In the genomic region with DNA sequence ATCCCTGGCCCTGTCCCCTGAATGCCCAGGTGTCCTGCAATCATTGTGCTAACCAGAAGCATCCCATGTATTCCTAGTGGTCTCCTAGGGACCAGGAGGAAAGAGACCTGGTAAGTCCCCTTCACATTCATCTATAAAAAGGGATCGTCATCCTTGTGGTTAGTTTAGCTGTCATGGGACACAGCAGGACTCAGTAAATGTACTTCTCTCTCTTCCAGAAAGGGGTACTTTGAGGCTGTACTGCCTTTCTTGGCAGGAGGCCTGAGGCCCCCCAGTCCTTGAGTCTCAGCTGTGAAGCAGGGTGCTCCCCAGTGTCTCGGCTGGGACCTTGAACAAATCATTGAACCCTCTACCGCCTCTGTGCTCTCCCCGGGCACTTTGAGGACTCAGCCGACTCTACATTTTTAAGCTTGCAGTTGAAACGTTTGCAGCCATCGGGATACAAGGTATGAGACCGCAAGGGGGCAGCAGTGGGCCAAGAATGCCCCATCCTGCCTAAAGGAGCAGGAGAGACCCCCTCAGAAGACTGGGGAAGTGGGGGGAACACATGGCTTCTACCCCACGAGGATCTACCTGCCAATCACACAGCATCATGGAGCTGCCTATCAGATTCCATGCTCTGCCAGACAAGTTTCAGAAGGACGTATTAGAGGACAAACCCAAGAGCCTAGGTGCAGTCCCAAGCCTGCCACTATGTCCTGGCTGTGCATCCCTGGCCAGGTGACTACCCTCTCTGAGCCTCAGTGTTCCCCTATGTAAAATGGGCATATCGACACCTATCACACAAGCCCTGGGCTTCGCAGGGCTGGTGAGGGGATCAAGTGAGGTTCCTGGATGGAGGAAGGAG, we compare ENCODE assay signal across 8 cellular contexts. TPM values are rescaled to one million over a fixed set of nuclear protein-coding genes. Genes with fewer than 3 reads are reported as not detected.
DNase-seq lines count a peak whose midpoint lies in the region; ATAC-seq and TF ChIP-seq lines count a peak whose summit lies in the region.

No MANE protein-coding gene starts in this region.

- peaks cover 91% of the 10 kb centered on the region for H3K4me1 Mint-ChIP-seq in dendritic cell treated with granulocyte-macrophage colony-stimulating factor and Interleukin-4, amounts not matched to agents 40 ng/mL and 50 ng/mL, for 4 days (ENCODE audit: low read depth)
- peaks cover 24% of the 10 kb centered on the region for H3K4me1 Mint-ChIP-seq in memory B cell

- intact Hi-C loops in dendritic cell treated with granulocyte-macrophage colony-stimulating factor and Interleukin-4, amounts not matched to agents 40 ng/mL and 50 ng/mL, for 4 days (cut with micrococcal nuclease) = loop anchor here (1.0 to 5.0 kb wide), 3 partner anchors 45 to 1588 kb away; a partner anchor contains a TSS

- TF ChIP-seq CTCF in GM12874 (IDR thresholded peaks at IDR 0.05; ENCODE audit: insufficient read depth, low read depth, low read length) = peak; percentile 86

- no peak overlapping the region for H3K4me3 Mint-ChIP-seq in dendritic cell treated with granulocyte-macrophage colony-stimulating factor and Interleukin-4, amounts not matched to agents 40 ng/mL and 50 ng/mL, for 4 days
- no peak overlapping the region for H3K4me3 Mint-ChIP-seq in memory B cell

- peak; percentile 20 for ATAC-seq in memory B cell (ENCODE audit: low read depth)

- H3K36me3 Mint-ChIP-seq in dendritic cell treated with granulocyte-macrophage colony-stimulating factor and Interleukin-4, amounts not matched to agents 40 ng/mL and 50 ng/mL, for 4 days (ENCODE audit: low read depth) = peaks cover 21% of the 10 kb centered on the region
- peaks cover 6% of the 10 kb centered on the region for H3K36me3 Mint-ChIP-seq in memory B cell

- H3K27ac Mint-ChIP-seq in dendritic cell treated with granulocyte-macrophage colony-stimulating factor and Interleukin-4, amounts not matched to agents 40 ng/mL and 50 ng/mL, for 4 days = peak overlapping the region; percentile 94
- H3K27ac Mint-ChIP-seq in memory B cell = no peak overlapping the region

- H3K9me3 Mint-ChIP-seq in dendritic cell treated with granulocyte-macrophage colony-stimulating factor and Interleukin-4, amounts not matched to agents 40 ng/mL and 50 ng/mL, for 4 days = no peaks in the 10 kb centered on the region
- H3K9me3 Mint-ChIP-seq in memory B cell = no peaks in the 10 kb centered on the region

- DNase-seq in A172 (ENCODE audit: low spot score) (peak; percentile 33), NCI-H69 (lab: John Stamatoyannopoulos, UW) (peak; percentile 70), memory B cell (ENCODE audit: low spot score in 2 of 2) (peak; percentile 67 to 70), DMS79 (lab: John Stamatoyannopoulos, UW) (no peak)
- peak; percentile 70 to 74 for DNase-seq in activated CD4-positive, alpha-beta T cell treated with anti-CD3 and anti-CD28 coated beads, Interleukin-2, amount 50 U/mL, for 4 hours
- DNase-seq in stimulated activated CD8-positive, alpha-beta memory T cell treated with anti-CD3 and anti-CD28 coated beads, Interleukin-15, amount 100 ng/mL, for 24 hours (ENCODE audit: low read depth) = peak; percentile 56

- no peaks in the 10 kb centered on the region for H3K27me3 Mint-ChIP-seq in dendritic cell treated with granulocyte-macrophage colony-stimulating factor and Interleukin-4, amounts not matched to agents 40 ng/mL and 50 ng/mL, for 4 days
- no peaks in the 10 kb centered on the region for H3K27me3 Mint-ChIP-seq in memory B cell

RNA-seq across cellular contexts. Expression of a gene that starts 2.4 kb away (rescaled TPM):
- 2.4 and 3.6 TPM in 2 replicates for total RNA-seq in A172 (2014; rRNA removed; shearing (Covaris generic))

RNA-seq across cellular contexts. Expression of a gene that starts 30.6 kb away (rescaled TPM):
- 98.5 and 106 TPM in 2 replicates for total RNA-seq in A172 (2014; rRNA removed; shearing (Covaris generic))

RNA-seq across cellular contexts. Expression of a gene that starts 47.8 kb away (rescaled TPM):
- total RNA-seq in A172 (2014; rRNA removed; shearing (Covaris generic)) = not detected in 2 replicates
